ENCODE assay signal across 8 cellular contexts in the genomic region with DNA sequence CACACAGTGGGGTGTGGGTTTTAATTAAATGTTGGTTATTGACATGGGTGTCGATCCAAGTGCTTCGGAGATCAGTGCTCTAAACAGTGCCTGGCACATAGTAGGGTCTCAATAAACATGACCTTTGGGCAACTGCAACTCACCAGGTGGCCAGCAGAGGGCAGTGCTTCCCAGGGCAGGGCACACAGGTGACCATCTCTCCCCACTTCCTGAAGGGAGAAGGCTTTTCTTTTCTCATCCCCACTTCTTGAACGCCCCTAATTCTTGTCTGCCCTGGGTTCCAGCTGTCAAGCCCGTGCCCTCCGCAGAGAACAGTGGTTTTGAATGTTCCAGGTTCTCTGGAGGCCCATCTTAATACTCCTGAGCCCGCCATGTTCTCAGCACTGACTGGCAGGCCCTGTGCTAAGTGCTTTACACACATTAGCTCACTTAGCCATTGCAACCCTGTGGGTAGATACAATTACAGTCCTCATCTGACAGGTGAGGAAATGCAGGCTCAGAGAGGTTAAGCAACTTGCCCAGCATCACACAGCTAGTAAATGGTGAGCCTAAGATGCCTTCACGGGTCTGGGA. TPM values are rescaled to one million over a fixed set of nuclear protein-coding genes. Genes with fewer than 3 reads are reported as not detected.
DNase-seq lines count a peak whose midpoint lies in the region; ATAC-seq and TF ChIP-seq lines count a peak whose summit lies in the region.

No MANE protein-coding gene starts in this region.

- H3K27me3 ChIP-seq in esophagus squamous epithelium, result no peaks in the 10 kb centered on the region
- no peaks in the 10 kb centered on the region for H3K27me3 ChIP-seq in prostate gland (replicated peaks; ENCODE audit: insufficient read depth)

- 56 to 59% methylated on average over 7 of the region's 7 CpGs for WGBS in esophagus squamous epithelium, 2 donors
- WGBS in prostate gland, result 78% methylated on average over 7 of the region's 7 CpGs

- ATAC-seq in GM21390 (IDR thresholded peaks at IDR 0.05; ENCODE audit: unreplicated experiment) (no peak), GM19467 (IDR thresholded peaks at IDR 0.05; ENCODE audit: unreplicated experiment) (no peak), GM18909 (IDR thresholded peaks at IDR 0.05; ENCODE audit: poor library complexity, unreplicated experiment) (no peak)

- intact Hi-C loops in esophagus squamous epithelium (cut with DNase I) (loop anchor here (5.0 to 10.0 kb wide), 2 partner anchors 35 to 92 kb away; no protein-coding TSS in a partner anchor), prostate gland (cut with DNase I) (loop anchor here (5.0 kb wide), 1 partner anchor 35 kb away; no protein-coding TSS in a partner anchor)

- TF ChIP-seq CTCF in GM12873 (IDR thresholded peaks at IDR 0.05; ENCODE audit: insufficient read depth, low read depth, low read length, missing control alignments), result peak; percentile 99
- TF ChIP-seq CTCF in esophagus squamous epithelium (IDR thresholded peaks at IDR 0.05), result peak; percentile 95 to 99 (median 98)
- peak; percentile 94 to 99 (median 94) for TF ChIP-seq CTCF in prostate gland (IDR thresholded peaks at IDR 0.05)

- H3K36me3 ChIP-seq in esophagus squamous epithelium, result peaks cover 0 to 19% (median 6%) of the 10 kb centered on the region in 3 donors
- H3K36me3 ChIP-seq in prostate gland, result no peaks in the 10 kb centered on the region

- DNase-seq in NCI-H460 (ENCODE audit: extremely low read depth, low read depth) (peak; percentile 59), activated T-cell treated with anti-CD3 and anti-CD28 coated beads for 24 hours (ENCODE audit: low read depth) (peak; percentile 66), esophagus squamous epithelium (lab: John Stamatoyannopoulos, UW) (no peak), prostate gland (ENCODE audit: low spot score) (no peak)

- TF ChIP-seq POLR2A in esophagus squamous epithelium (IDR thresholded peaks at IDR 0.05) (no peak), prostate gland (IDR thresholded peaks at IDR 0.05) (no peak)

- H3K27ac ChIP-seq in esophagus squamous epithelium (peak overlapping the region in 1 of 4 donors; percentile 3), prostate gland (no peak overlapping the region)

- no peak overlapping the region for H3K4me3 ChIP-seq in esophagus squamous epithelium
- no peak overlapping the region for H3K4me3 ChIP-seq in prostate gland

- H3K9me3 ChIP-seq in esophagus squamous epithelium, result no peaks in the 10 kb centered on the region
- H3K9me3 ChIP-seq in prostate gland, result no peaks in the 10 kb centered on the region

- H3K4me1 ChIP-seq in esophagus squamous epithelium, result peaks cover 30 to 68% (median 33%) of the 10 kb centered on the region in 3 donors
- H3K4me1 ChIP-seq in prostate gland (replicated peaks), result no peaks in the 10 kb centered on the region

RNA-seq across cellular contexts. Expression of a gene that starts 16.3 kb away (rescaled TPM):
- total RNA-seq in NCI-H460 (2014; rRNA removed; shearing (Covaris generic)), result 7.6 and 10.8 TPM in 2 replicates
- 32.5 and 34.6 TPM in 2 replicates for polyA plus RNA-seq in NCI-H460 (2014; cell fraction: nucleus; rRNA removed)
- total RNA-seq in esophagus squamous epithelium (10 to 100 TPM; 12.9 to 39.3 (median 22.5) TPM), prostate gland (10 to 100 TPM; 19.1 to 28.5 TPM)

RNA-seq across cellular contexts. Expression of a gene that starts 17.0 kb away (rescaled TPM):
- total RNA-seq in NCI-H460 (2014; rRNA removed; shearing (Covaris generic)), result 0.17 and 0.37 TPM in 2 replicates
- polyA plus RNA-seq in NCI-H460 (2014; cell fraction: nucleus; rRNA removed), result 0.19 TPM in 1 of 2 replicates, not detected in the other
- total RNA-seq in esophagus squamous epithelium (100 to 1,000 TPM in 1 of 4 donors, 10 to 100 TPM in 3; 39.8 to 112 (median 46.3) TPM), prostate gland (1 to 10 TPM in 1 of 2 donors, not detected in 1; 1.0 TPM)

RNA-seq across cellular contexts. Expression of a gene that starts 30.7 kb away (rescaled TPM):
- total RNA-seq in NCI-H460 (2014; rRNA removed; shearing (Covaris generic)), result 111 and 123 TPM in 2 replicates
- polyA plus RNA-seq in NCI-H460 (2014; cell fraction: nucleus; rRNA removed), result 165 and 231 TPM in 2 replicates
- total RNA-seq in esophagus squamous epithelium (10 to 100 TPM; 18.9 to 35.4 (median 25.4) TPM), prostate gland (10 to 100 TPM; 39.0 to 52.5 TPM)

RNA-seq across cellular contexts. Expression of a gene that starts 36.5 kb away (rescaled TPM):
- total RNA-seq in NCI-H460 (2014; rRNA removed; shearing (Covaris generic)), result 37.9 and 43.7 TPM in 2 replicates
- polyA plus RNA-seq in NCI-H460 (2014; cell fraction: nucleus; rRNA removed), result 15.2 and 25.1 TPM in 2 replicates
- 10 to 100 TPM in 3 of 4 donors, 1 to 10 TPM in 1; 7.7 to 20.3 (median 17.7) TPM for total RNA-seq in esophagus squamous epithelium
- total RNA-seq in prostate gland, result 10 to 100 TPM; 15.0 to 26.5 TPM

Comparison
In these comparisons a context has a peak if more than half of its experiments do, and no peak if none do; other contexts are left out.
1. DNase-seq: peak in NCI-H460 (single experiment) and activated T-cell treated with anti-CD3 and anti-CD28 coated beads for 24 hours (single experiment); none in esophagus squamous epithelium (single experiment) and prostate gland (single experiment).
2. RNA of a gene that starts 17.0 kb away (total RNA-seq): 39.8 to 112 TPM in esophagus squamous epithelium; 1.0 TPM in prostate gland and 0.17 to 0.37 TPM in NCI-H460; every median in the first group is over 10 times any median in the second.
3. Peak in every context shown above with its lines, with median percentiles within 50 percentile points of each other: CTCF ChIP-seq.